Comparison of ENCODE assay signal across 8 cellular contexts in genomic region chr15:89888214-89888804, GRCh38. TPM values are rescaled to one million over a fixed set of nuclear protein-coding genes. Genes with fewer than 3 reads are reported as not detected.
DNase-seq lines count a peak whose midpoint lies in the region; ATAC-seq and TF ChIP-seq lines count a peak whose summit lies in the region.

No MANE protein-coding gene starts in this region.

- TF ChIP-seq CTCF in Loucy (conservative IDR thresholded peaks at IDR 0.05; ENCODE audit: low read length) (peak; percentile 56), endothelial cell (IDR thresholded peaks at IDR 0.05; ENCODE audit: unreplicated experiment) (no peak)

- H3K27me3 ChIP-seq in Loucy (ENCODE audit: insufficient read depth, low read length, poor library complexity, severe bottlenecking): no peaks in the 10 kb centered on the region

- H3K4me1 ChIP-seq in Loucy (ENCODE audit: insufficient read depth, low read length, poor library complexity, severe bottlenecking): peaks cover 26% of the 10 kb centered on the region

- ATAC-seq in HG02852 (IDR thresholded peaks at IDR 0.05; ENCODE audit: unreplicated experiment): no peak

- H2AFZ ChIP-seq in Loucy (ENCODE audit: low read length): no peak overlapping the region

- no peak overlapping the region for H3K4me3 Mint-ChIP-seq in endothelial cell (ENCODE audit: unreplicated experiment)

- in situ Hi-C loops in G401 (cut with HindIII; ENCODE audit: low sequenced_read_pairs): no loop called here

- H4K20me1 ChIP-seq in Loucy (ENCODE audit: insufficient read depth, low read length, poor library complexity, severe bottlenecking): peaks cover 6% of the 10 kb centered on the region

- H3K79me2 ChIP-seq in Loucy (ENCODE audit: insufficient read depth, low read length): peaks cover 22% of the 10 kb centered on the region

- H3K36me3 ChIP-seq in Loucy (ENCODE audit: insufficient read depth, low read length): peaks cover 19% of the 10 kb centered on the region; the same call in 1 of the 2 replicates

- no peaks in the 10 kb centered on the region for H3K9me3 ChIP-seq in Loucy (ENCODE audit: insufficient read depth, low read depth, low read length)

- no peak overlapping the region for H3K4me2 ChIP-seq in Loucy (ENCODE audit: low read depth, low read length, poor library complexity, severe bottlenecking)

- H3F3A ChIP-seq in Loucy (ENCODE audit: low read depth): peaks cover 4% of the 10 kb centered on the region; the same call in 1 of the 2 replicates

- peak; percentile 19 for DNase-seq in G401 (ENCODE audit: low spot score)
- DNase-seq in astrocyte of the hippocampus (ENCODE audit: low read depth, low spot score): peak; percentile 85
- peak; percentile 28 for DNase-seq in mucosa of gallbladder (ENCODE audit: low spot score)
- DNase-seq in endothelial cell (ENCODE audit: low spot score): no peak
- no peak for DNase-seq in NCI-H146 treated with DMSO at 0.1 percent for 48 hours (lab: John Stamatoyannopoulos, UW; ENCODE audit: unreplicated experiment)
- no peak for DNase-seq in DMS79 (lab: John Stamatoyannopoulos, UW)

- H3K27me3 Mint-ChIP-seq in endothelial cell (ENCODE audit: unreplicated experiment): no peaks in the 10 kb centered on the region

- no peak overlapping the region for H3K9ac ChIP-seq in Loucy (ENCODE audit: low read depth, low read length, poor library complexity, severe bottlenecking)

- H3K9me3 Mint-ChIP-seq in endothelial cell (ENCODE audit: unreplicated experiment): no peaks in the 10 kb centered on the region

- H3K4me3 ChIP-seq in Loucy (ENCODE audit: low read length, poor library complexity, severe bottlenecking): no peak overlapping the region

- peaks cover 5% of the 10 kb centered on the region for H3K36me3 Mint-ChIP-seq in endothelial cell (ENCODE audit: low read depth, unreplicated experiment)

- H3K4me1 Mint-ChIP-seq in endothelial cell (ENCODE audit: unreplicated experiment): peaks cover under 1% of the 10 kb centered on the region

- no peak overlapping the region for H3K27ac Mint-ChIP-seq in endothelial cell (ENCODE audit: unreplicated experiment)

- no peaks in the 10 kb centered on the region for H3K9me2 ChIP-seq in Loucy (replicated peaks; ENCODE audit: low read depth, low read length)

RNA-seq across cellular contexts. Expression of gene AP3S2, which starts 5.5 kb away (rescaled TPM):
- total RNA-seq in G401 (2014; rRNA removed; shearing (Covaris generic)): 32.3 and 61.4 TPM in 2 replicates
- 24.9 TPM for total RNA-seq in mucosa of gallbladder
- 23.2 TPM for total RNA-seq in endothelial cell (ENCODE audit: unreplicated experiment)

RNA-seq across cellular contexts. Expression of gene ARPIN, which starts 24.4 kb away (rescaled TPM):
- total RNA-seq in G401 (2014; rRNA removed; shearing (Covaris generic)): 5.3 and 7.0 TPM in 2 replicates
- total RNA-seq in mucosa of gallbladder (23.3 TPM), endothelial cell (ENCODE audit: unreplicated experiment) (13.3 TPM)

Comparison
In these comparisons a context has a peak if more than half of its experiments do, and no peak if none do; other contexts are left out.
1. DNase-seq: peak in G401 (single experiment), astrocyte of the hippocampus (single experiment) and mucosa of gallbladder (single experiment); none in endothelial cell (single experiment), NCI-H146 treated with DMSO at 0.1 percent for 48 hours (single experiment) and DMS79 (single experiment).